9 cellular contexts compared by ENCODE assay signal in the genomic region with DNA sequence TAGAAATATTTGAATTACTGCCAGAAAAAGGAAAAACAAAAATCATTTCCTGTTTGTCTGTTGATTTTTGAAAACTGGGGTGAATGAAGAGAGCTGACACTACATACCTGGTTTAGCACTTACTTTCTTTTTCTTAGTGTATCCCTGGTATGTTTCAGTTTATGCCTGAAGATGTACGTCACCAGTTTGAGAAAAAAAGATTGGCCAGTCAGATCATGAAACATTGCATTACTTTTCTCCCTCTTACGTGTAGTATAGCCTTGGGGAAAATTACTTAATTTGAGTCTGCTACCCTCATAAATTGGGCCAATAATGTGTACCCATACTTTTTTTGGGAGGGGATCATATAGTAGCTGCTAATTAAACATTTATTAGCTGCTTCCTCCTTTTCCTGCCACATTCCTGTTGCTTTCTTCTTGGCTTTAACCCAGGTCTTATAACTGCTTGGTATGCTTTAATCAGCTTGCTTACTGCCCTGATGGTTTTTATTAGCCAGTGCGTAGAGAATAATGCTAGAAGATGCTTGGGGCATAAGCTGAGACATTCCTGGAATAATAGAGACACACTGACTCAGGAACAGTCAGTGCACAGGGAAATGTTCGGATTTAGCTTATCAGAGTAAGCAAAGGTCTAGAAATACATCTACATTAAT. TPM values are rescaled to one million over a fixed set of nuclear protein-coding genes. Genes with fewer than 3 reads are reported as not detected.
DNase-seq lines count a peak whose midpoint lies in the region; ATAC-seq and TF ChIP-seq lines count a peak whose summit lies in the region.
"Had no signal": no experiment of that assay in that cellular context is flagged by ENCODE, and none has a peak within 500 bp of the region (broad histone marks: within the 10 kb centered on the region; RNA-seq: fewer than 3 reads in every experiment).

No MANE protein-coding gene starts in this region.

- TF ChIP-seq EP300 in SK-N-SH (IDR thresholded peaks at IDR 0.05; ENCODE audit: borderline replicate concordance in 1 of 2, low read depth in 1 of 2, low read length in 1 of 2), result no peak

- no peak overlapping the region for H2AFZ ChIP-seq in SK-N-SH (ENCODE audit: low read depth)

- no peaks in the 10 kb centered on the region for H3K27me3 ChIP-seq in SK-N-SH (ENCODE audit: insufficient read depth)

- TF ChIP-seq CTCF in SK-N-SH (IDR thresholded peaks at IDR 0.05), result no peak

- H3K4me3 ChIP-seq in SK-N-SH (ENCODE audit: low read depth in 2 of 2, low read length in 1 of 2) (peak overlapping the region in 1 of 2 experiments; percentile 10; a peak in 1 of 4 replicates), skeletal muscle cell (ENCODE audit: low read depth, low read length) (no peak overlapping the region)
- H3K4me3 ChIP-seq: smooth muscle cell had no signal

- H3K9me3 ChIP-seq in SK-N-SH, result peaks cover 10% of the 10 kb centered on the region; the same call in 1 of the 2 replicates

- CTCF ChIA-PET in SK-N-SH (lab: Yijun Ruan, JAX), result interaction anchor here (0.6 to 2.0 kb wide), 5 partner anchors 27 to 731 kb away, joined by 3 to 7 read pairs (median 4); no protein-coding TSS in a partner anchor

- no peaks in the 10 kb centered on the region for H3F3A ChIP-seq in SK-N-SH (replicated peaks; ENCODE audit: insufficient read depth)

- no peaks in the 10 kb centered on the region for H3K9me2 ChIP-seq in SK-N-SH

- peaks cover 3 to 4% of the 10 kb centered on the region in 2 experiments; a peak in 2 of 4 replicates for H3K4me1 ChIP-seq in SK-N-SH (ENCODE audit: control insufficient read depth in 1 of 2, insufficient read depth in 2 of 2, low read depth in 1 of 2, low read length in 1 of 2)

- 0 out of 2 replicates have a peak overlapping the region, but pooled peaks have one; percentile 6 for H3K4me2 ChIP-seq in SK-N-SH
- H3K4me2 ChIP-seq: smooth muscle cell had no signal

- H3K9ac ChIP-seq in SK-N-SH, result no peak overlapping the region

- H3K79me2 ChIP-seq in SK-N-SH (ENCODE audit: insufficient read depth), result peaks cover 20% of the 10 kb centered on the region; the same call in 1 of the 2 replicates

- intact Hi-C loops in posterior cingulate gyrus (cut with DNase I), result no loop called here

- no peak for ATAC-seq in HG02885 (IDR thresholded peaks at IDR 0.05; ENCODE audit: poor library complexity, unreplicated experiment)

- peak; percentile 69 for DNase-seq in GM04503 (ENCODE audit: low read depth)
- no peak for DNase-seq in SK-N-SH
- DNase-seq in fibroblast of peridontal ligament (ENCODE audit: extremely low read depth), result peak; percentile 57
- peak; percentile 11 for DNase-seq in skeletal muscle cell (ENCODE audit: low read depth)
- DNase-seq in amygdala (lab: John Stamatoyannopoulos, UW), result no peak
- DNase-seq in posterior cingulate gyrus, result no peak
- DNase-seq: WERI-Rb-1 had no signal

- H3K36me3 ChIP-seq in SK-N-SH (replicated peaks in 1 of 2; ENCODE audit: control insufficient read depth in 1 of 2, insufficient read depth in 2 of 2, low read length in 1 of 2), result no peaks in the 10 kb centered on the region
- H3K36me3 ChIP-seq: WERI-Rb-1 had no signal

- peak overlapping the region; percentile 38 to 77; a peak in 2 of 4 replicates for H3K27ac ChIP-seq in SK-N-SH (ENCODE audit: low read depth in 2 of 2, low read length in 1 of 2)
- H3K27ac ChIP-seq: WERI-Rb-1 had no signal

- 42% methylated on average over 4 of the region's 4 CpGs for WGBS in SK-N-SH (ENCODE audit: low lambda C conversion rate)

- no peak for TF ChIP-seq RAD21 in SK-N-SH (IDR thresholded peaks at IDR 0.05; ENCODE audit: low read length)

- POLR2A ChIA-PET in SK-N-SH (lab: Yijun Ruan, JAX), result no interaction called here

- no peaks in the 10 kb centered on the region for H4K20me1 ChIP-seq in SK-N-SH (ENCODE audit: insufficient read depth)

TF ChIP-seq in SK-N-SH, 30 proteins besides CTCF, POLR2A, EP300 and RAD21:
- TF ChIP-seq GABPA (IDR thresholded peaks at IDR 0.05; ENCODE audit: low read depth) (no peak), FOSL2 (IDR thresholded peaks at IDR 0.05; ENCODE audit: borderline replicate concordance, low read depth) (peak; percentile 9; the same call in 1 of the 2 replicates), POLR2AphosphoS5 (IDR thresholded peaks at IDR 0.05; ENCODE audit: low read depth, low read length) (peak; percentile 36; the same call in 1 of the 2 replicates), RFX5 (IDR thresholded peaks at IDR 0.05; ENCODE audit: low read length) (no peak), SIN3A (IDR thresholded peaks at IDR 0.05; ENCODE audit: borderline replicate concordance, low read depth, low read length) (no peak), TEAD4 (IDR thresholded peaks at IDR 0.05; ENCODE audit: borderline replicate concordance, insufficient read depth) (peak; percentile 46; the same call in 1 of the 2 replicates), NFIC (IDR thresholded peaks at IDR 0.05; ENCODE audit: borderline replicate concordance) (peak; percentile 37; the same call in 1 of the 2 replicates), TCF12 (IDR thresholded peaks at IDR 0.05) (peak; percentile 86)
TF ChIP-seq in SK-N-SH: peak in this region for 5.

RNA-seq across cellular contexts. Expression of a gene that starts 32.1 kb away (rescaled TPM):
- polyA plus RNA-seq in SK-N-SH (2012; rRNA removed), result 7.2 and 10.5 TPM in 2 replicates
- 9.5 and 11.1 TPM in 2 replicates for polyA plus RNA-seq in SK-N-SH (2012; cell fraction: cytosol; rRNA removed)
- polyA plus RNA-seq in SK-N-SH (2012; cell fraction: nucleus; rRNA removed), result 9.6 and 9.8 TPM in 2 replicates

Comparison
In these comparisons a context has a peak if more than half of its experiments do, and no peak if none do; other contexts are left out.
1. DNase-seq: peak in GM04503 (single experiment), fibroblast of peridontal ligament (single experiment) and skeletal muscle cell (single experiment); none in SK-N-SH (single experiment), amygdala (0 of 56) and posterior cingulate gyrus (0 of 10).